ENCODE assay signal across 23 cellular contexts in genomic region chr10:86312701-86313270, GRCh38. TPM values are rescaled to one million over a fixed set of nuclear protein-coding genes. Genes with fewer than 3 reads are reported as not detected.
A peak's percentile ranks its signal among the peaks of the same experiment; 100 is the strongest.
DNase-seq lines count a peak whose midpoint lies in the region; ATAC-seq, FAIRE-seq and TF ChIP-seq lines count a peak whose summit lies in the region.
"Had no signal": no experiment of that assay in that cellular context is flagged by ENCODE, and none has a peak within 500 bp of the region (broad histone marks: within the 10 kb centered on the region; RNA-seq: fewer than 3 reads in every experiment).

No MANE protein-coding gene starts in this region.

- intact Hi-C loops in dorsolateral prefrontal cortex (cut with DNase I), result loop anchor here in 1 of 2 donors (5.0 kb wide), 1 partner anchor 45 kb away; no protein-coding TSS in a partner anchor
- intact Hi-C loops in CD4-positive, alpha-beta T cell (cut with DNase I, micrococcal nuclease), result no loop called here

- H3K27ac ChIP-seq in dorsolateral prefrontal cortex, result peak overlapping the region; percentile 48 to 97 (median 89)
- H3K27ac ChIP-seq in CD4-positive, alpha-beta T cell (ENCODE audit: low read depth, low read length), result no peak overlapping the region
- H3K27ac ChIP-seq: BLaER1, esophagus squamous epithelium, gastrocnemius medialis, right atrium auricular region, SJSA1 had no signal

- H3K36me3 Mint-ChIP-seq in activated naive CD4-positive, alpha-beta T cell treated with anti-CD3 and anti-CD28 coated beads, Interleukin-2, amount 10 ng/mL, durations not matched to agents 7 days and 5 days, result no peaks in the 10 kb centered on the region
- H3K36me3 Mint-ChIP-seq in nephron progenitor cell (ENCODE audit: low read depth), result no peaks in the 10 kb centered on the region
- H3K36me3 Mint-ChIP-seq in CD4-positive, alpha-beta T cell (ENCODE audit: low read depth), result no peaks in the 10 kb centered on the region

- no peaks in the 10 kb centered on the region for H3K27me3 ChIP-seq in dorsolateral prefrontal cortex
- no peaks in the 10 kb centered on the region for H3K27me3 ChIP-seq in CD4-positive, alpha-beta T cell (ENCODE audit: control insufficient read depth, insufficient read depth, low read length)
- H3K27me3 ChIP-seq: BLaER1, gastrocnemius medialis, right atrium auricular region, SJSA1 had no signal

- H3K9me3 ChIP-seq in CD4-positive, alpha-beta T cell (ENCODE audit: control insufficient read depth, low read length), result no peaks in the 10 kb centered on the region
- H3K9me3 ChIP-seq: BLaER1, esophagus squamous epithelium, gastrocnemius medialis, right atrium auricular region, SJSA1 had no signal

- TF ChIP-seq CTCF in dorsolateral prefrontal cortex (IDR thresholded peaks at IDR 0.05 in 54 of 56, conservative IDR thresholded peaks at IDR 0.05 in 2 of 56; ENCODE audit: low read depth in 1 of 56, partially characterized antibody in 56 of 56) (no peak), nephron progenitor cell (IDR thresholded peaks at IDR 0.05) (no peak)
- TF ChIP-seq CTCF in CD4-positive, alpha-beta T cell (IDR thresholded peaks at IDR 0.05), result no peak

- H3K4me3 Mint-ChIP-seq in activated naive CD4-positive, alpha-beta T cell treated with anti-CD3 and anti-CD28 coated beads, Interleukin-2, amount 10 ng/mL, durations not matched to agents 7 days and 5 days, result no peak overlapping the region
- H3K4me3 Mint-ChIP-seq in nephron progenitor cell, result no peak overlapping the region
- H3K4me3 Mint-ChIP-seq in CD4-positive, alpha-beta T cell, result no peak overlapping the region
- H3K4me3 Mint-ChIP-seq: stimulated activated naive CD8-positive, alpha-beta T cell treated with anti-CD3 and anti-CD28 coated beads, Interleukin-15, Interleukin-2, amounts not matched to agents 100 ng/mL and 50 ng/mL, for 24 hours; T-helper 1 cell treated with Interleukin-12 subunit alpha and Interleukin-12 subunit beta and Interleukin-4 antibody, amounts not matched to agents 30 μg/mL and 1 μg/mL, for 36 hours had no signal

- no peak for FAIRE-seq in RCC 7860 (lab: Jason Lieb, UNC)

- H3K27ac Mint-ChIP-seq in activated naive CD4-positive, alpha-beta T cell treated with anti-CD3 and anti-CD28 coated beads, Interleukin-2, amount 10 ng/mL, durations not matched to agents 7 days and 5 days, result no peak overlapping the region
- peak overlapping the region; percentile 79 for H3K27ac Mint-ChIP-seq in nephron progenitor cell
- H3K27ac Mint-ChIP-seq in CD4-positive, alpha-beta T cell, result no peak overlapping the region
- H3K27ac Mint-ChIP-seq: stimulated activated naive CD8-positive, alpha-beta T cell treated with anti-CD3 and anti-CD28 coated beads, Interleukin-15, Interleukin-2, amounts not matched to agents 100 ng/mL and 50 ng/mL, for 24 hours; T-helper 1 cell treated with Interleukin-12 subunit alpha and Interleukin-12 subunit beta and Interleukin-4 antibody, amounts not matched to agents 30 μg/mL and 1 μg/mL, for 36 hours had no signal

- DNase-seq in activated naive CD4-positive, alpha-beta T cell treated with anti-CD3 and anti-CD28 coated beads, Interleukin-2, amount 10 ng/mL, durations not matched to agents 7 days and 5 days, result peak; percentile 8
- no peak for DNase-seq in activated naive CD4-positive, alpha-beta T cell (lab: John Stamatoyannopoulos, UW)
- DNase-seq in dorsolateral prefrontal cortex, result peak in 1 of 10 donors; percentile 43
- DNase-seq in nephron progenitor cell, result peak; percentile 23
- no peak for DNase-seq in AG08396 (ENCODE audit: low spot score)
- DNase-seq in CD4-positive, alpha-beta T cell, result no peak
- DNase-seq in RCC 7860 (ENCODE audit: low spot score), result no peak
- DNase-seq: activated CD4-positive, alpha-beta T cell treated with anti-CD3 and anti-CD28 coated beads, Interleukin-2, amount 50 U/mL, for 1 hour; esophagus squamous epithelium; gastrocnemius medialis; Karpas-422; kidney glomerular epithelial cell; mammary epithelial cell; NCI-H187; stimulated activated CD4-positive, alpha-beta T cell treated with anti-CD3 and anti-CD28 coated beads, Interleukin-12 subunit alpha, Interleukin-12 subunit beta, amount 100 ng/mL, for 4 hours; trophoblast cell had no signal

- ATAC-seq in HG03097 (IDR thresholded peaks at IDR 0.05; ENCODE audit: low FRiP score, unreplicated experiment), result no peak
- ATAC-seq in CD4-positive, alpha-beta T cell (ENCODE audit: poor library complexity), result no peak
- ATAC-seq: gastrocnemius medialis had no signal

- no peaks in the 10 kb centered on the region for H3K4me1 Mint-ChIP-seq in activated naive CD4-positive, alpha-beta T cell treated with anti-CD3 and anti-CD28 coated beads, Interleukin-2, amount 10 ng/mL, durations not matched to agents 7 days and 5 days
- peaks cover 17% of the 10 kb centered on the region for H3K4me1 Mint-ChIP-seq in nephron progenitor cell
- no peaks in the 10 kb centered on the region for H3K4me1 Mint-ChIP-seq in CD4-positive, alpha-beta T cell (ENCODE audit: low read depth)

- CTCF ChIA-PET in activated naive CD4-positive, alpha-beta T cell treated with anti-CD3 and anti-CD28 coated beads, Interleukin-2, amount 10 ng/mL, durations not matched to agents 7 days and 5 days (lab: Charles Lee), result no interaction called here
- CTCF ChIA-PET in CD4-positive, alpha-beta T cell (lab: Charles Lee), result no interaction called here

- POLR2A ChIA-PET in CD4-positive, alpha-beta T cell (lab: Charles Lee), result no interaction called here

- peaks cover 11% of the 10 kb centered on the region for H3K27me3 Mint-ChIP-seq in activated naive CD4-positive, alpha-beta T cell treated with anti-CD3 and anti-CD28 coated beads, Interleukin-2, amount 10 ng/mL, durations not matched to agents 7 days and 5 days
- H3K27me3 Mint-ChIP-seq in nephron progenitor cell (ENCODE audit: low read depth, poor library complexity), result peaks cover 21% of the 10 kb centered on the region
- peaks cover 26% of the 10 kb centered on the region for H3K27me3 Mint-ChIP-seq in CD4-positive, alpha-beta T cell

- H3K4me3 ChIP-seq in dorsolateral prefrontal cortex, result no peak overlapping the region
- H3K4me3 ChIP-seq: BLaER1, esophagus squamous epithelium, gastrocnemius medialis, right atrium auricular region, SJSA1 had no signal

- H3K9me3 Mint-ChIP-seq in activated naive CD4-positive, alpha-beta T cell treated with anti-CD3 and anti-CD28 coated beads, Interleukin-2, amount 10 ng/mL, durations not matched to agents 7 days and 5 days, result no peaks in the 10 kb centered on the region
- no peaks in the 10 kb centered on the region for H3K9me3 Mint-ChIP-seq in nephron progenitor cell
- H3K9me3 Mint-ChIP-seq in CD4-positive, alpha-beta T cell, result no peaks in the 10 kb centered on the region
- H3K9me3 Mint-ChIP-seq: stimulated activated naive CD8-positive, alpha-beta T cell treated with anti-CD3 and anti-CD28 coated beads, Interleukin-15, Interleukin-2, amounts not matched to agents 100 ng/mL and 50 ng/mL, for 24 hours; T-helper 1 cell treated with Interleukin-12 subunit alpha and Interleukin-12 subunit beta and Interleukin-4 antibody, amounts not matched to agents 30 μg/mL and 1 μg/mL, for 36 hours had no signal

RNA-seq across cellular contexts. Expression of gene GRID1, which starts 53.8 kb away (rescaled TPM):
- 10 to 100 TPM; 34.8 to 69.0 (median 50.5) TPM for total RNA-seq in dorsolateral prefrontal cortex
- not detected for total RNA-seq in CD4-positive, alpha-beta T cell
- total RNA-seq: A673 had no signal

Comparison
In these comparisons a context has a peak if more than half of its experiments do, and no peak if none do; other contexts are left out.
1. DNase-seq: peak in activated naive CD4-positive, alpha-beta T cell treated with anti-CD3 and anti-CD28 coated beads, Interleukin-2, amount 10 ng/mL, durations not matched to agents 7 days and 5 days (single experiment) and nephron progenitor cell (single experiment); none in activated naive CD4-positive, alpha-beta T cell (0 of 4), AG08396 (single experiment), CD4-positive, alpha-beta T cell (0 of 10) and RCC 7860 (single experiment).
2. RNA of gene GRID1, which starts 53.8 kb away (total RNA-seq): 34.8 to 69.0 TPM in dorsolateral prefrontal cortex; not detected in CD4-positive, alpha-beta T cell; every median in the first group is over 10 times any median in the second.